Comparison of ENCODE assay signal across 17 cellular contexts in the genomic region with DNA sequence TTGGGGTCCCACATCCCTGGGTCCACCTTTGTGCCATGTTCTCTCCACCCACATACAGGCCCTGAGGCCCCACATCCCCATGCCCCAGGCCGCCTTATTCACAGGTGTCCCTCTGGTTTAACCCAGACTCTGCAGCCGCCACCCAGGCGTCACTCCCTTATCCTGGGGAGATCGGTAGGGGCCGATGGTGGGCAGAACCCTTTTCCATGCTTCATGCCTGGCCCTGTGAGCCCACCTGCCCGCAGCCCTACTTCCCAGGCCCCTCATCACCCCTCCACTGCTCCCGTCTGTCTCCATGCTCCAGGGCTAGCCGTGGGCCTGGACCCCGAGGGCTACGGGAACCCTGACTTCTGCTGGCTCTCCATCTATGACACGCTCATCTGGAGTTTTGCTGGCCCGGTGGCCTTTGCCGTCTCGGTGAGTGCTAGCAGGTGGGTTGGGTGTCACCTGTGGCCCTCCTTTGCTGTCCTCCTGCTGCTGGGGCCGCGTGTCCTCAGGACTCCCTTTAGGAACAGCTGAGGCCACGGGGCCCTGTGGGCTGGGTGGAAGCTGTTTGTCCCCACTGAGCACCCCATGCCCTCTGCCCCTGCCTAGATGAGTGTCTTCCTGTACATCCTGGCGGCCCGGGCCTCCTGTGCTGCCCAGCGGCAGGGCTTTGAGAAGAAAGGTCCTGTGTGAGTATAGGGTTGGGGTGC. TPM values are rescaled to one million over a fixed set of nuclear protein-coding genes. Genes with fewer than 3 reads are reported as not detected.
DNase-seq lines count a peak whose midpoint lies in the region; ATAC-seq and TF ChIP-seq lines count a peak whose summit lies in the region.
"Had no signal": no experiment of that assay in that cellular context is flagged by ENCODE, and none has a peak within 500 bp of the region (broad histone marks: within the 10 kb centered on the region; RNA-seq: fewer than 3 reads in every experiment).

No MANE protein-coding gene starts in this region.

- no peaks in the 10 kb centered on the region for H3K9me3 Mint-ChIP-seq in effector memory CD8-positive, alpha-beta T cell

- peaks cover 0 to 2% of the 10 kb centered on the region in 2 donors for H3K4me1 ChIP-seq in neuronal stem cell (ENCODE audit: control insufficient read depth in 2 of 2, insufficient read depth in 1 of 2, low read depth in 1 of 2, low read length in 2 of 2)
- H3K4me1 ChIP-seq in stomach: peaks cover 15 to 36% (median 16%) of the 10 kb centered on the region in 4 donors

- no CpG with 5 or more reads among the region's 20 CpGs for WGBS in neuronal stem cell (ENCODE audit: extremely low coverage in 2 of 2, insufficient read length in 2 of 2, insufficient replicate concordance in 1 of 2), 2 donors
- WGBS in stomach, 5 donors: 89 to 96% (median 93%) methylated on average over 17 to 20 of the region's 20 CpGs

- TF ChIP-seq EP300 in stomach (IDR thresholded peaks at IDR 0.05): no peak

- ATAC-seq in left ventricle myocardium superior (no peak), GM21526 (IDR thresholded peaks at IDR 0.05; ENCODE audit: low FRiP score, unreplicated experiment) (no peak)
- ATAC-seq in effector memory CD8-positive, alpha-beta T cell (replicated peaks): no peak
- ATAC-seq: A549, HCT116 had no signal

- H3K9ac ChIP-seq in neuronal stem cell (ENCODE audit: low read depth, low read length, poor library complexity): no peak overlapping the region
- H3K9ac ChIP-seq: GM23248 had no signal

- H3K4me3 Mint-ChIP-seq in effector memory CD8-positive, alpha-beta T cell: no peak overlapping the region

- H3K23ac ChIP-seq in neuronal stem cell (ENCODE audit: low read depth, low read length, poor library complexity): no peak overlapping the region

- peaks cover 67 to 96% of the 10 kb centered on the region in 2 donors for H3K36me3 ChIP-seq in neuronal stem cell (replicated peaks in 1 of 2; ENCODE audit: control insufficient read depth in 2 of 2, insufficient read depth in 2 of 2, low read length in 2 of 2)
- H3K36me3 ChIP-seq in stomach: peaks cover 0 to 65% (median 25%) of the 10 kb centered on the region in 4 donors

- no peak overlapping the region for H2AFZ ChIP-seq in neuronal stem cell (ENCODE audit: low read length)
- H2AFZ ChIP-seq: GM23248 had no signal

- H3K36me3 Mint-ChIP-seq in effector memory CD8-positive, alpha-beta T cell (ENCODE audit: insufficient read depth): peaks cover 4% of the 10 kb centered on the region

- H2BK5ac ChIP-seq in neuronal stem cell (ENCODE audit: low read length): peak overlapping the region; percentile 35

- H3K9me3 ChIP-seq in neuronal stem cell (replicated peaks in 1 of 2; ENCODE audit: control insufficient read depth in 2 of 2, insufficient read depth in 1 of 2, low read depth in 1 of 2, low read length in 2 of 2) (no peaks in the 10 kb centered on the region), stomach (no peaks in the 10 kb centered on the region)
- H3K9me3 ChIP-seq: A549 had no signal

- no peaks in the 10 kb centered on the region for H3K27me3 Mint-ChIP-seq in effector memory CD8-positive, alpha-beta T cell

- no peak overlapping the region for H2BK120ac ChIP-seq in neuronal stem cell (ENCODE audit: low read depth, low read length)

- TF ChIP-seq CTCF in stomach (IDR thresholded peaks at IDR 0.05): no peak

- DNase-seq in left ventricle myocardium superior: peak; percentile 27
- DNase-seq in cardiac septum (ENCODE audit: low spot score): no peak
- no peak for DNase-seq in effector memory CD8-positive, alpha-beta T cell
- no peak for DNase-seq in neuronal stem cell (ENCODE audit: low spot score)
- DNase-seq in stomach: no peak
- no peak for DNase-seq in cerebellar nuclear complex (lab: John Stamatoyannopoulos, UW)
- DNase-seq: C1 segment of cervical spinal cord; DND-41; GM23248; NCI-H1105 treated with DMSO at 0.1 percent for 48 hours; NCI-H1694 treated with DMSO at 0.1 percent for 48 hours; NK-92 treated with Interleukin-12 subunit alpha and Interleukin-12 subunit beta, amount 100 ng/mL, for 24 hours; OCI-M1 had no signal

- no peak overlapping the region for H2BK15ac ChIP-seq in neuronal stem cell (ENCODE audit: low read length)

- H3K4me3 ChIP-seq in neuronal stem cell (ENCODE audit: low read length in 2 of 2) (no peak overlapping the region), stomach (no peak overlapping the region)
- H3K4me3 ChIP-seq: A549, GM23248 had no signal

- H3K27ac Mint-ChIP-seq in effector memory CD8-positive, alpha-beta T cell: peak overlapping the region; percentile 22 to 39

- no peak overlapping the region for H3K14ac ChIP-seq in neuronal stem cell (ENCODE audit: low read length)

- H3K4me2 ChIP-seq in neuronal stem cell (ENCODE audit: insufficient read depth, low read length, poor library complexity, severe bottlenecking): no peak overlapping the region
- H3K4me2 ChIP-seq: A549 had no signal

- intact Hi-C loops in left ventricle myocardium superior (cut with micrococcal nuclease): no loop called here
- intact Hi-C loops in cardiac septum (cut with DNase I): no loop called here
- intact Hi-C loops in stomach (cut with DNase I; ENCODE audit: low total_unique reads): no loop called here

- no peak overlapping the region for H2AK5ac ChIP-seq in neuronal stem cell (ENCODE audit: low read depth, low read length)

- no peak overlapping the region for H4K8ac ChIP-seq in neuronal stem cell (ENCODE audit: low read depth, low read length)

- peaks cover 9% of the 10 kb centered on the region for H3K79me1 ChIP-seq in neuronal stem cell (ENCODE audit: low read depth, low read length)

- H2BK12ac ChIP-seq in neuronal stem cell (ENCODE audit: low read length): no peak overlapping the region

- TF ChIP-seq POLR2A in stomach (IDR thresholded peaks at IDR 0.05): no peak

- no peak overlapping the region for H4K91ac ChIP-seq in neuronal stem cell (ENCODE audit: low read depth, low read length, poor library complexity)

- H3K27me3 ChIP-seq in neuronal stem cell (ENCODE audit: control insufficient read depth in 3 of 3, insufficient read depth in 3 of 3, low read depth in 1 of 3, low read length in 3 of 3) (no peaks in the 10 kb centered on the region), stomach (no peaks in the 10 kb centered on the region)

- no peak overlapping the region for H3K27ac ChIP-seq in neuronal stem cell (replicated peaks; ENCODE audit: low read length)
- no peak overlapping the region for H3K27ac ChIP-seq in stomach
- H3K27ac ChIP-seq: GM23248 had no signal

- H3K18ac ChIP-seq in neuronal stem cell (ENCODE audit: low read length): no peak overlapping the region

- H3K4me1 Mint-ChIP-seq in effector memory CD8-positive, alpha-beta T cell (ENCODE audit: low read depth in 2 of 2): no peaks in the 10 kb centered on the region

- H3K4ac ChIP-seq in neuronal stem cell (ENCODE audit: low read length): no peak overlapping the region

RNA-seq across cellular contexts. Expression of a gene that starts 12.2 kb away (rescaled TPM):
- 0.74 TPM for total RNA-seq in left ventricle myocardium superior
- 0.59 TPM for total RNA-seq in cardiac septum
- polyA plus RNA-seq in neuronal stem cell (2013, experiment 1 of 2): 118 TPM
- 115 TPM for polyA plus RNA-seq in neuronal stem cell (2013, experiment 2 of 2)
- total RNA-seq in stomach: 10 to 100 TPM in 1 of 5 donors, 1 to 10 TPM in 1, under 1 TPM in 2, not detected in 1; 0.29 to 18.7 (median 1.7) TPM
- polyA plus RNA-seq in stomach: 10 to 100 TPM in 1 of 3 donors, 1 to 10 TPM in 2; 3.6 to 11.2 (median 4.1) TPM

RNA-seq across cellular contexts. Expression of a gene that starts 21.4 kb away (rescaled TPM):
- total RNA-seq in left ventricle myocardium superior (9.8 TPM), cardiac septum (7.1 TPM), stomach (10 to 100 TPM in 1 of 5 donors, 1 to 10 TPM in 4; 3.5 to 18.7 (median 7.2) TPM)
- polyA plus RNA-seq in neuronal stem cell (2013, experiment 1 of 2): 40.0 TPM
- 41.0 TPM for polyA plus RNA-seq in neuronal stem cell (2013, experiment 2 of 2)
- 1 to 10 TPM in 2 of 3 donors, under 1 TPM in 1; 0.76 to 8.7 (median 1.5) TPM for polyA plus RNA-seq in stomach

RNA-seq across cellular contexts. Expression of a gene that starts 36.0 kb away (rescaled TPM):
- total RNA-seq in left ventricle myocardium superior (0.35 TPM), cardiac septum (1.2 TPM), stomach (not detected)
- polyA plus RNA-seq in neuronal stem cell (2013, experiment 1 of 2): 0.13 TPM
- 0.29 TPM for polyA plus RNA-seq in neuronal stem cell (2013, experiment 2 of 2)
- under 1 TPM in 1 of 3 donors, not detected in 2; 0.45 TPM for polyA plus RNA-seq in stomach
- total RNA-seq: GM23248, RPMI7951 had no signal
- polyA plus RNA-seq: A549, GM23248 had no signal

RNA-seq across cellular contexts. Expression of a gene that starts 57.1 kb away (rescaled TPM):
- total RNA-seq in left ventricle myocardium superior (99.8 TPM), cardiac septum (104 TPM), stomach (100 to 1,000 TPM in 4 of 5 donors, 10 to 100 TPM in 1; 80.8 to 127 (median 117) TPM)
- 110 TPM for polyA plus RNA-seq in neuronal stem cell (2013, experiment 1 of 2)
- polyA plus RNA-seq in neuronal stem cell (2013, experiment 2 of 2): 109 TPM
- 100 to 1,000 TPM in 2 of 3 donors, 10 to 100 TPM in 1; 95.6 to 232 (median 100) TPM for polyA plus RNA-seq in stomach
